Comparison of ENCODE assay signal across 1 cellular context in genomic region chr10:35463105-35463867, GRCh38.
TF ChIP-seq lines count a peak whose summit lies in the region.

No MANE protein-coding gene starts in this region.

TF ChIP-seq in K562, 482 proteins besides CTCF, POLR2A, EP300 and RAD21 (continued from another document):
- TF ChIP-seq, protein P1, sequence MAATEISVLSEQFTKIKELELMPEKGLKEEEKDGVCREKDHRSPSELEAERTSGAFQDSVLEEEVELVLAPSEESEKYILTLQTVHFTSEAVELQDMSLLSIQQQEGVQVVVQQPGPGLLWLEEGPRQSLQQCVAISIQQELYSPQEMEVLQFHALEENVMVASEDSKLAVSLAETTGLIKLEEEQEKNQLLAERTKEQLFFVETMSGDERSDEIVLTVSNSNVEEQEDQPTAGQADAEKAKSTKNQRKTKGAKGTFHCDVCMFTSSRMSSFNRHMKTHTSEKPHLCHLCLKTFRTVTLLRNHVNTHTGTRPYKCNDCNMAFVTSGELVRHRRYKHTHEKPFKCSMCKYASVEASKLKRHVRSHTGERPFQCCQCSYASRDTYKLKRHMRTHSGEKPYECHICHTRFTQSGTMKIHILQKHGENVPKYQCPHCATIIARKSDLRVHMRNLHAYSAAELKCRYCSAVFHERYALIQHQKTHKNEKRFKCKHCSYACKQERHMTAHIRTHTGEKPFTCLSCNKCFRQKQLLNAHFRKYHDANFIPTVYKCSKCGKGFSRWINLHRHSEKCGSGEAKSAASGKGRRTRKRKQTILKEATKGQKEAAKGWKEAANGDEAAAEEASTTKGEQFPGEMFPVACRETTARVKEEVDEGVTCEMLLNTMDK (IDR thresholded peaks at IDR 0.05; ENCODE audit: borderline replicate concordance, insufficient read depth, low read depth, low read length, poor library complexity, severe bottlenecking), result no peak
- TF ChIP-seq MEIS2 (IDR thresholded peaks at IDR 0.05; ENCODE audit: partially characterized antibody), result peak; percentile 73
- TF ChIP-seq, protein P2, sequence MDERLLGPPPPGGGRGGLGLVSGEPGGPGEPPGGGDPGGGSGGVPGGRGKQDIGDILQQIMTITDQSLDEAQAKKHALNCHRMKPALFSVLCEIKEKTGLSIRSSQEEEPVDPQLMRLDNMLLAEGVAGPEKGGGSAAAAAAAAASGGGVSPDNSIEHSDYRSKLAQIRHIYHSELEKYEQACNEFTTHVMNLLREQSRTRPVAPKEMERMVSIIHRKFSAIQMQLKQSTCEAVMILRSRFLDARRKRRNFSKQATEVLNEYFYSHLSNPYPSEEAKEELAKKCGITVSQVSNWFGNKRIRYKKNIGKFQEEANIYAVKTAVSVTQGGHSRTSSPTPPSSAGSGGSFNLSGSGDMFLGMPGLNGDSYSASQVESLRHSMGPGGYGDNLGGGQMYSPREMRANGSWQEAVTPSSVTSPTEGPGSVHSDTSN (CRISPR knock-in tag; IDR thresholded peaks at IDR 0.05; ENCODE audit: low read depth), result no peak
- TF ChIP-seq, protein P2 (tag; conservative IDR thresholded peaks at IDR 0.05; ENCODE audit: low read depth), result peak; percentile 71
